In genomic region chr6:164927288-164928040, GRCh38 we compare ENCODE assay signal across 8 cellular contexts.
DNase-seq lines count a peak whose midpoint lies in the region; ATAC-seq, FAIRE-seq and TF ChIP-seq lines count a peak whose summit lies in the region.

No MANE protein-coding gene starts in this region.

- ATAC-seq in HG02840 (IDR thresholded peaks at IDR 0.05; ENCODE audit: low FRiP score, unreplicated experiment), result peak; percentile 78

- TF ChIP-seq CTCF in brain (conservative IDR thresholded peaks at IDR 0.05), result peak; percentile 98 to 99

- DNase-seq in SIG-M5 treated with dmso at 0.1 percent for 504 hours (lab: John Stamatoyannopoulos, UW; ENCODE audit: unreplicated experiment) (peak; percentile 29), SIG-M5 (lab: John Stamatoyannopoulos, UW) (no peak), NCI-H1417 (lab: John Stamatoyannopoulos, UW) (peak in 2 of 3 experiments; percentile 73 to 91), iPS-NIHi11 (ENCODE audit: low spot score) (peak; percentile 79)
- peak; percentile 27 to 44 (median 35) for DNase-seq in stimulated activated CD4-positive, alpha-beta T cell treated with anti-CD3 and anti-CD28 coated beads, Interleukin-12 subunit alpha, Interleukin-12 subunit beta, amount 100 ng/mL, for 48 hours (ENCODE audit: low read depth in 2 of 3, low spot score in 1 of 3)

- no peak overlapping the region for H3K27ac Mint-ChIP-seq in brain

- no peaks in the 10 kb centered on the region for H3K36me3 Mint-ChIP-seq in brain

- FAIRE-seq in TTC549 (lab: Jason Lieb, UNC), result peak; percentile 60

- no peaks in the 10 kb centered on the region for H3K4me1 Mint-ChIP-seq in brain

- H3K27me3 Mint-ChIP-seq in brain, result no peaks in the 10 kb centered on the region

- peaks cover 0 to 2% (median 0%) of the 10 kb centered on the region in 5 experiments for H3K9me3 Mint-ChIP-seq in brain

- H3K4me3 Mint-ChIP-seq in brain, result no peak overlapping the region
